Comparison of ENCODE assay signal across 17 cellular contexts in the genomic region with DNA sequence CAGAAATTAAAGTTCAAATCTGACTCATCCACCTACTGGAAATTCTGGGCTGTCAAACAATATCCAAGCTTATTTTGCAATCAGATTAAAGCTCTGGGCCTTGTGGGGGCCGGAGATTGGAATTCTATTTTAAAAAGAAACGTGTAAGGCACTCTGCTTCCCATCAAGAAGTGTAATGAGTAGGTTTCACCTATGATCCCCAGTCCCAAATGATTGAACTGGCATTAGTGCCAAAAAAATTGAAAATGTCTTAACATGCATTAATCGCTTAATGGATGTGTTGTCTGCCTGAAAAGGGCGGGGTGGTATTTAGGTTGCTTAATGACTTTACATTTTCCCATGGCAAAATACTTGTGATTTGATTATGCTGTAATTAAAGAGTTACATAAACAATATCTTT.
A peak's percentile ranks its signal among the peaks of the same experiment; 100 is the strongest.
DNase-seq lines count a peak whose midpoint lies in the region; ATAC-seq and TF ChIP-seq lines count a peak whose summit lies in the region.
"Had no signal": no experiment of that assay in that cellular context is flagged by ENCODE, and none has a peak within 500 bp of the region (broad histone marks: within the 10 kb centered on the region; RNA-seq: fewer than 3 reads in every experiment).

No MANE protein-coding gene starts in this region.

- DNase-seq in HCT116 (ENCODE audit: low read depth, low spot score) (no peak), amniotic epithelial cell (ENCODE audit: low read depth) (peak; percentile 49), fibroblast of villous mesenchyme (ENCODE audit: low read depth) (peak; percentile 58), suprapubic skin (ENCODE audit: low spot score in 2 of 2) (no peak), HT-29 (ENCODE audit: low spot score) (no peak), GOT3 (lab: John Stamatoyannopoulos, UW) (no peak)
- DNase-seq: Caco-2; CD4-positive, CD25-positive, alpha-beta regulatory T cell; H7; NCI-H1048; NCI-H1436 treated with DMSO at 0.1 percent for 48 hours; NCI-H2029 treated with DMSO at 0.1 percent for 48 hours; NCI-H2171 treated with DMSO at 0.1 percent for 48 hours; NCI-H774 had no signal

- no peak overlapping the region for H2AFZ ChIP-seq in HCT116 (ENCODE audit: low read depth, low read length, poor library complexity, severe bottlenecking)

- H3K27me3 ChIP-seq in HCT116 (ENCODE audit: insufficient read depth, low read length) (no peaks in the 10 kb centered on the region), suprapubic skin (no peaks in the 10 kb centered on the region)

- H3K36me3 ChIP-seq in HCT116 (ENCODE audit: control insufficient read depth in 1 of 2, insufficient read depth in 2 of 2, low read length in 2 of 2) (no peaks in the 10 kb centered on the region), suprapubic skin (no peaks in the 10 kb centered on the region)

- no peak overlapping the region for H3K4me2 ChIP-seq in HCT116 (ENCODE audit: low read length)

- POLR2A ChIA-PET in HCT116 (lab: Charles Lee), result no interaction called here

- H3K27ac ChIP-seq in HCT116 (ENCODE audit: low read depth, low read length) (no peak overlapping the region), suprapubic skin (peak overlapping the region; percentile 79)
- H3K27ac ChIP-seq: HL-60 had no signal

- CTCF ChIA-PET in HCT116 (lab: Charles Lee), result no interaction called here

- H3K9ac ChIP-seq in HCT116 (ENCODE audit: low read length), result no peak overlapping the region

- H3K4me1 ChIP-seq in HCT116 (ENCODE audit: control insufficient read depth in 1 of 2, insufficient read depth in 2 of 2, low read length in 2 of 2) (0 out of 4 replicates have a peak, but pooled peaks cover 0 to 5% of the 10 kb centered on the region in 2 experiments), suprapubic skin (peaks cover 44% of the 10 kb centered on the region)
- H3K4me1 ChIP-seq: Caco-2 had no signal

- RAD21 ChIA-PET in HCT116 (lab: Charles Lee; ENCODE audit: low non-redundant PET in 1 of 2, low total read pairs in 2 of 2, uncharacterized antibody in 2 of 2, unreplicated experiment in 2 of 2), result no interaction called here

- intact Hi-C loops in HCT116 (cut with micrococcal nuclease), result no loop called here

- TF ChIP-seq CTCF in HCT116 (IDR thresholded peaks at IDR 0.05 in 2 of 3, conservative IDR thresholded peaks at IDR 0.05 in 1 of 3; ENCODE audit: borderline replicate concordance in 1 of 3, insufficient read depth in 1 of 3, low read depth in 2 of 3, low read length in 2 of 3), result no peak
- no peak for TF ChIP-seq CTCF in fibroblast of villous mesenchyme (IDR thresholded peaks at IDR 0.05; ENCODE audit: insufficient read depth, low read depth, low read length)
- no peak for TF ChIP-seq CTCF in suprapubic skin (IDR thresholded peaks at IDR 0.05)

- BruUV-seq in HCT116 (replicated peaks; lab: Mats Ljungman, UMichigan), result no TSS peak

- no peaks in the 10 kb centered on the region for H3K79me2 ChIP-seq in HCT116 (ENCODE audit: insufficient read depth, low read length)

- 48% methylated on average over 4 of the region's 4 CpGs for WGBS in suprapubic skin

- TF ChIP-seq EP300 in suprapubic skin (IDR thresholded peaks at IDR 0.05), result no peak

- H3K9me2 ChIP-seq in HCT116 (ENCODE audit: insufficient read depth), result no peaks in the 10 kb centered on the region

- ATAC-seq in HCT116 (no peak), HG03378 (IDR thresholded peaks at IDR 0.05; ENCODE audit: unreplicated experiment) (no peak)

- no peak for TF ChIP-seq POLR2A in HCT116 (IDR thresholded peaks at IDR 0.05; ENCODE audit: borderline replicate concordance, extremely low read depth, insufficient read depth, insufficient read length)
- TF ChIP-seq POLR2A in suprapubic skin (IDR thresholded peaks at IDR 0.05), result no peak

- no peak for TF ChIP-seq RAD21 in HCT116 (IDR thresholded peaks at IDR 0.05; ENCODE audit: low read depth)

- H4K20me1 ChIP-seq in HCT116 (ENCODE audit: insufficient read depth), result no peaks in the 10 kb centered on the region

- no peak overlapping the region for H3K4me3 ChIP-seq in HCT116 (replicated peaks in 1 of 2; ENCODE audit: low read depth in 1 of 2, low read length in 2 of 2)
- H3K4me3 ChIP-seq in fibroblast of villous mesenchyme (ENCODE audit: low read depth, low read length), result no peak overlapping the region
- H3K4me3 ChIP-seq in suprapubic skin, result no peak overlapping the region
- H3K4me3 ChIP-seq: PC-9 had no signal

- no peaks in the 10 kb centered on the region for H3K9me3 ChIP-seq in HCT116 (ENCODE audit: control insufficient read depth in 1 of 2, insufficient read depth in 1 of 2, low read depth in 1 of 2, low read length in 2 of 2)
- H3K9me3 ChIP-seq in suprapubic skin, result no peaks in the 10 kb centered on the region
- H3K9me3 ChIP-seq: Caco-2 had no signal

TF ChIP-seq in HCT116, 20 proteins besides CTCF, POLR2A, EP300 and RAD21:
- TF ChIP-seq, protein P1, sequence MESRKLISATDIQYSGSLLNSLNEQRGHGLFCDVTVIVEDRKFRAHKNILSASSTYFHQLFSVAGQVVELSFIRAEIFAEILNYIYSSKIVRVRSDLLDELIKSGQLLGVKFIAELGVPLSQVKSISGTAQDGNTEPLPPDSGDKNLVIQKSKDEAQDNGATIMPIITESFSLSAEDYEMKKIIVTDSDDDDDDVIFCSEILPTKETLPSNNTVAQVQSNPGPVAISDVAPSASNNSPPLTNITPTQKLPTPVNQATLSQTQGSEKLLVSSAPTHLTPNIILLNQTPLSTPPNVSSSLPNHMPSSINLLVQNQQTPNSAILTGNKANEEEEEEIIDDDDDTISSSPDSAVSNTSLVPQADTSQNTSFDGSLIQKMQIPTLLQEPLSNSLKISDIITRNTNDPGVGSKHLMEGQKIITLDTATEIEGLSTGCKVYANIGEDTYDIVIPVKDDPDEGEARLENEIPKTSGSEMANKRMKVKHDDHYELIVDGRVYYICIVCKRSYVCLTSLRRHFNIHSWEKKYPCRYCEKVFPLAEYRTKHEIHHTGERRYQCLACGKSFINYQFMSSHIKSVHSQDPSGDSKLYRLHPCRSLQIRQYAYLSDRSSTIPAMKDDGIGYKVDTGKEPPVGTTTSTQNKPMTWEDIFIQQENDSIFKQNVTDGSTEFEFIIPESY (IDR thresholded peaks at IDR 0.05; ENCODE audit: extremely low read depth, insufficient replicate concordance, low read length), result no peak
- TF ChIP-seq CEBPB (IDR thresholded peaks at IDR 0.05; ENCODE audit: low read depth), result peak; percentile 34; the same call in 1 of the 2 replicates

Comparison
In these comparisons a context has a peak if more than half of its experiments do, and no peak if none do; other contexts are left out.
1. DNase-seq: peak in amniotic epithelial cell (single experiment) and fibroblast of villous mesenchyme (single experiment); none in HCT116 (single experiment), suprapubic skin (0 of 2), HT-29 (single experiment) and GOT3 (single experiment).